14 cellular contexts compared by ENCODE assay signal in genomic region chr6:166530211-166531045, GRCh38.
"Had no signal": no experiment of that assay in that cellular context is flagged by ENCODE, and none has a peak within 500 bp of the region (broad histone marks: within the 10 kb centered on the region; RNA-seq: fewer than 3 reads in every experiment).

No MANE protein-coding gene starts in this region.

- H3K36me3 ChIP-seq: neural progenitor cell, WERI-Rb-1 had no signal

- ATAC-seq: activated CD4-positive, alpha-beta T cell treated with anti-CD3 and anti-CD28 coated beads for 36 hours; activated CD8-positive, alpha-beta T cell treated with anti-CD3 and anti-CD28 coated beads for 36 hours; body of pancreas; effector memory CD8-positive, alpha-beta T cell had no signal

- H2AFZ ChIP-seq: neural progenitor cell had no signal

- DNase-seq: activated CD4-positive, alpha-beta T cell treated with anti-CD3 and anti-CD28 coated beads for 36 hours; activated CD8-positive, alpha-beta memory T cell treated with anti-CD3 and anti-CD28 coated beads, Interleukin-2, amount 50 U/mL, for 48 hours; activated CD8-positive, alpha-beta T cell treated with anti-CD3 and anti-CD28 coated beads for 36 hours; activated naive CD4-positive, alpha-beta T cell; body of pancreas; effector memory CD8-positive, alpha-beta T cell; erythroblast; hypothalamus; kidney glomerular epithelial cell; T1000; WERI-Rb-1 had no signal

- H3K9me3 ChIP-seq: body of pancreas, tibial nerve had no signal

- H3K9ac ChIP-seq: neural progenitor cell had no signal

- H3K4me3 ChIP-seq: body of pancreas, neural progenitor cell, smooth muscle cell, tibial nerve had no signal

- H3K4me2 ChIP-seq: neural progenitor cell, smooth muscle cell had no signal

- H3K4me1 ChIP-seq: neural progenitor cell, tibial nerve had no signal

- H3K27me3 ChIP-seq: body of pancreas, neural progenitor cell, tibial nerve had no signal

- H3K27ac ChIP-seq: body of pancreas, neural progenitor cell, tibial nerve, WERI-Rb-1 had no signal
